Comparison of ENCODE assay signal across 11 cellular contexts in genomic region chr3:113151475-113152031, GRCh38. TPM values are rescaled to one million over a fixed set of nuclear protein-coding genes. Genes with fewer than 3 reads are reported as not detected.
DNase-seq lines count a peak whose midpoint lies in the region; ATAC-seq and TF ChIP-seq lines count a peak whose summit lies in the region.
"Had no signal": no experiment of that assay in that cellular context is flagged by ENCODE, and none has a peak within 500 bp of the region (broad histone marks: within the 10 kb centered on the region; RNA-seq: fewer than 3 reads in every experiment).

No MANE protein-coding gene starts in this region.

- 33 to 62% (median 42%) methylated on average over 6 of the region's 6 CpGs for WGBS in adrenal gland, 4 donors
- WGBS in mesodermal cell (ENCODE audit: insufficient coverage in 2 of 2), 2 experiments, result 41 to 90% methylated on average over 2 to 3 of the region's 6 CpGs
- 45 to 49% methylated on average over 6 of the region's 6 CpGs for WGBS in tibial nerve, 2 donors

- no peaks in the 10 kb centered on the region for H3K9me3 ChIP-seq in adrenal gland (replicated peaks in 1 of 3)
- H3K9me3 ChIP-seq in mesodermal cell (ENCODE audit: control insufficient read depth, low read length), result no peaks in the 10 kb centered on the region
- no peaks in the 10 kb centered on the region for H3K9me3 ChIP-seq in tibial nerve

- peak overlapping the region in 4 of 5 donors; percentile 15 to 73 (median 32) for H3K27ac ChIP-seq in adrenal gland
- peak overlapping the region; percentile 88 for H3K27ac ChIP-seq in mesodermal cell (ENCODE audit: low read depth, low read length, severe bottlenecking)
- H3K27ac ChIP-seq in tibial nerve, result peak overlapping the region in 3 of 4 donors; percentile 34 to 72 (median 71)

- H3K4me1 ChIP-seq in adrenal gland (replicated peaks in 1 of 2) (peaks cover 0 to 19% of the 10 kb centered on the region in 2 donors), mesodermal cell (ENCODE audit: control insufficient read depth, insufficient read depth, low read length, poor library complexity, severe bottlenecking) (peaks cover 10% of the 10 kb centered on the region), tibial nerve (peaks cover 0 to 46% (median 0%) of the 10 kb centered on the region in 4 donors)

- no peak for TF ChIP-seq POLR2A in adrenal gland (IDR thresholded peaks at IDR 0.05)
- TF ChIP-seq POLR2A in tibial nerve (IDR thresholded peaks at IDR 0.05), result no peak

- no peak for TF ChIP-seq CTCF in adrenal gland (IDR thresholded peaks at IDR 0.05)
- no peak for TF ChIP-seq CTCF in tibial nerve (IDR thresholded peaks at IDR 0.05)

- peak in 1 of 2 donors; percentile 11 for TF ChIP-seq EP300 in tibial nerve (IDR thresholded peaks at IDR 0.05)

- no peaks in the 10 kb centered on the region for H3K36me3 ChIP-seq in adrenal gland (replicated peaks in 1 of 2)
- no peaks in the 10 kb centered on the region for H3K36me3 ChIP-seq in mesodermal cell (ENCODE audit: control insufficient read depth, insufficient read depth, low read length)
- H3K36me3 ChIP-seq in tibial nerve, result no peaks in the 10 kb centered on the region

- H3K4me3 ChIP-seq in adrenal gland, result no peak overlapping the region
- no peak overlapping the region for H3K4me3 ChIP-seq in mesodermal cell (ENCODE audit: extremely low read depth, insufficient read depth, low read length, poor library complexity, severe bottlenecking)
- H3K4me3 ChIP-seq in tibial nerve, result no peak overlapping the region

- intact Hi-C loops in adrenal gland (cut with DNase I), result no loop called here

- ATAC-seq in HG02852 (IDR thresholded peaks at IDR 0.05; ENCODE audit: unreplicated experiment), result no peak
- ATAC-seq in HG02840 (IDR thresholded peaks at IDR 0.05; ENCODE audit: low FRiP score, unreplicated experiment), result no peak
- ATAC-seq: activated T-cell treated with anti-CD3 and anti-CD28 coated beads, Interleukin-2, amount 50 U/mL, for 72 hours; left lobe of liver had no signal

- H3K27me3 ChIP-seq in adrenal gland (no peaks in the 10 kb centered on the region), tibial nerve (no peaks in the 10 kb centered on the region)

- peak; percentile 86 for DNase-seq in NCI-H1417 treated with DMSO at 0.1 percent for 48 hours (lab: John Stamatoyannopoulos, UW)
- peak in 5 of 7 donors; percentile 21 to 66 (median 39) for DNase-seq in adrenal gland
- no peak for DNase-seq in tibial nerve (ENCODE audit: low spot score in 2 of 2)
- DNase-seq in dedifferentiated amniotic fluid mesenchymal stem cell (ENCODE audit: extremely low spot score), result no peak
- DNase-seq: activated T-cell treated with anti-CD3 and anti-CD28 coated beads, Interleukin-2, amount 50 U/mL, for 72 hours; NCI-H226; stimulated activated CD4-positive, alpha-beta T cell treated with anti-CD3 and anti-CD28 coated beads, Interleukin-2, amount 100 ng/mL, for 48 hours had no signal

RNA-seq across cellular contexts. Expression of gene BOC, which starts 59.8 kb away (rescaled TPM):
- 10 to 100 TPM in 4 of 8 donors, 1 to 10 TPM in 4; 6.7 to 22.3 (median 12.4) TPM for total RNA-seq in adrenal gland
- polyA plus RNA-seq in adrenal gland, result 10 to 100 TPM in 1 of 3 donors, 1 to 10 TPM in 2; 1.9 to 10.2 (median 9.3) TPM
- polyA plus RNA-seq in mesodermal cell (2013, experiment 1 of 2), result 60.4 TPM
- 45.8 TPM for polyA plus RNA-seq in mesodermal cell (2013, experiment 2 of 2)
- total RNA-seq in tibial nerve, result 10 to 100 TPM; 27.6 to 63.2 (median 48.1) TPM

Comparison
In these comparisons a context has a peak if more than half of its experiments do, and no peak if none do; other contexts are left out.
1. DNase-seq: peak in NCI-H1417 treated with DMSO at 0.1 percent for 48 hours (single experiment) and adrenal gland (5 of 7); none in tibial nerve (0 of 2) and dedifferentiated amniotic fluid mesenchymal stem cell (single experiment).
2. H3K27ac ChIP-seq: peak in every context shown above with its lines; median percentile 88 in mesodermal cell; 71 in tibial nerve; 32 in adrenal gland.